Comparison of ENCODE assay signal across 23 cellular contexts in genomic region chr10:125513783-125514182, GRCh38.
"Had no signal": no experiment of that assay in that cellular context is flagged by ENCODE, and none has a peak within 500 bp of the region (broad histone marks: within the 10 kb centered on the region; RNA-seq: fewer than 3 reads in every experiment).

No MANE protein-coding gene starts in this region.

- H3K27ac Mint-ChIP-seq: activated CD8-positive, alpha-beta T cell treated with anti-CD3 and anti-CD28 coated beads for 36 hours; activated naive CD4-positive, alpha-beta T cell treated with anti-CD3 and anti-CD28 coated beads, Interleukin-2, amount 50 U/mL, for 24 hours; activated naive CD8-positive, alpha-beta T cell treated with anti-CD3 and anti-CD28 coated beads, Interleukin-2, amount 50 U/mL, for 24 hours; activated T-helper 2 cell treated with anti-CD3 and anti-CD28 coated beads, Interferon-gamma antibody, Interleukin-2, Interleukin-4, amounts not matched to agents 10 μg/mL and 5 μg/mL and 100 μg/mL, durations not matched to agents 14 hours and 24 hours and 36 hours; T-helper 1 cell treated with Interleukin-12 subunit alpha and Interleukin-12 subunit beta and Interleukin-4 antibody, amounts not matched to agents 30 μg/mL and 1 μg/mL, for 36 hours had no signal

- H3K4me1 Mint-ChIP-seq: activated naive CD4-positive, alpha-beta T cell treated with anti-CD3 and anti-CD28 coated beads, Interleukin-2, amount 50 U/mL, for 24 hours; activated naive CD8-positive, alpha-beta T cell treated with anti-CD3 and anti-CD28 coated beads, Interleukin-2, amount 50 U/mL, for 24 hours had no signal

- H3K36me3 Mint-ChIP-seq: activated naive CD4-positive, alpha-beta T cell treated with anti-CD3 and anti-CD28 coated beads, Interleukin-2, amount 50 U/mL, for 24 hours had no signal

- H3K9me3 ChIP-seq: breast epithelium, heart right ventricle, left ventricle myocardium inferior, testis, transverse colon, uterus had no signal

- DNase-seq: activated CD4-positive, alpha-beta T cell treated with anti-CD3 and anti-CD28 coated beads for 1 hour; activated CD4-positive, alpha-beta T cell treated with anti-CD3 and anti-CD28 coated beads, Interleukin-2, amount 50 U/mL, for 1 hour; activated CD8-positive, alpha-beta T cell treated with anti-CD3 and anti-CD28 coated beads for 36 hours; activated naive CD8-positive, alpha-beta T cell treated with anti-CD3 and anti-CD28 coated beads, Interleukin-2, amount 50 U/mL, for 24 hours; activated T-cell treated with anti-CD3 and anti-CD28 coated beads, Interleukin-2, amount 50 U/mL, for 48 hours; amygdala; central memory CD4-positive, alpha-beta T cell; foreskin fibroblast; heart right ventricle; left ventricle myocardium inferior; nephron progenitor cell; right cardiac atrium; stimulated activated CD4-positive, alpha-beta T cell treated with anti-CD3 and anti-CD28 coated beads, Interleukin-2, amount 100 ng/mL, for 48 hours; stimulated activated naive CD4-positive, alpha-beta T cell treated with Interleukin-2 at 50 U/mL for 16 hours; T1000; testis; transverse colon; uterus had no signal

- H3K9me3 Mint-ChIP-seq: activated CD8-positive, alpha-beta T cell treated with anti-CD3 and anti-CD28 coated beads for 36 hours; activated naive CD4-positive, alpha-beta T cell treated with anti-CD3 and anti-CD28 coated beads, Interleukin-2, amount 50 U/mL, for 24 hours; activated naive CD8-positive, alpha-beta T cell treated with anti-CD3 and anti-CD28 coated beads, Interleukin-2, amount 50 U/mL, for 24 hours; activated T-helper 2 cell treated with anti-CD3 and anti-CD28 coated beads, Interferon-gamma antibody, Interleukin-2, Interleukin-4, amounts not matched to agents 10 μg/mL and 5 μg/mL and 100 μg/mL, durations not matched to agents 14 hours and 24 hours and 36 hours; T-helper 1 cell treated with Interleukin-12 subunit alpha and Interleukin-12 subunit beta and Interleukin-4 antibody, amounts not matched to agents 30 μg/mL and 1 μg/mL, for 36 hours had no signal

- H3K36me3 ChIP-seq: breast epithelium, heart right ventricle, left ventricle myocardium inferior, transverse colon, uterus had no signal

- H3K27ac ChIP-seq: breast epithelium, heart right ventricle, left ventricle myocardium inferior, testis, transverse colon, uterus had no signal

- H3K4me3 ChIP-seq: breast epithelium, heart right ventricle, left ventricle myocardium inferior, testis, transverse colon, uterus had no signal

- H3K4me1 ChIP-seq: breast epithelium, heart right ventricle, left ventricle myocardium inferior, transverse colon, uterus had no signal

- ATAC-seq: activated CD8-positive, alpha-beta T cell treated with anti-CD3 and anti-CD28 coated beads for 36 hours; activated naive CD8-positive, alpha-beta T cell treated with anti-CD3 and anti-CD28 coated beads, Interleukin-2, amount 50 U/mL, for 24 hours; esophagus mucosa; heart right ventricle; right cardiac atrium had no signal

- H3K27me3 ChIP-seq: breast epithelium, testis, uterus had no signal

- H3K4me3 Mint-ChIP-seq: activated CD8-positive, alpha-beta T cell treated with anti-CD3 and anti-CD28 coated beads for 36 hours; activated naive CD4-positive, alpha-beta T cell treated with anti-CD3 and anti-CD28 coated beads, Interleukin-2, amount 50 U/mL, for 24 hours; activated naive CD8-positive, alpha-beta T cell treated with anti-CD3 and anti-CD28 coated beads, Interleukin-2, amount 50 U/mL, for 24 hours; nephron progenitor cell; T-helper 1 cell treated with Interleukin-12 subunit alpha and Interleukin-12 subunit beta and Interleukin-4 antibody, amounts not matched to agents 30 μg/mL and 1 μg/mL, for 36 hours had no signal
